22 cellular contexts compared by ENCODE assay signal in genomic region chr14:51041853-51042252, GRCh38. TPM values are rescaled to one million over a fixed set of nuclear protein-coding genes. Genes with fewer than 3 reads are reported as not detected.
DNase-seq lines count a peak whose midpoint lies in the region; TF ChIP-seq lines count a peak whose summit lies in the region.
"Had no signal": no experiment of that assay in that cellular context is flagged by ENCODE, and none has a peak within 500 bp of the region (broad histone marks: within the 10 kb centered on the region; RNA-seq: fewer than 3 reads in every experiment).

No MANE protein-coding gene starts in this region.

- H4K20me1 ChIP-seq in DOHH2 (ENCODE audit: control insufficient read depth, insufficient read depth, low read depth, low read length) (no peaks in the 10 kb centered on the region), Karpas-422 (ENCODE audit: insufficient read depth, low read depth, low read length) (no peaks in the 10 kb centered on the region), neural cell (ENCODE audit: insufficient read depth) (no peaks in the 10 kb centered on the region)
- H4K20me1 ChIP-seq: BLaER1 had no signal

- H3K79me2 ChIP-seq in DOHH2 (ENCODE audit: control insufficient read depth, low read length) (peaks cover 69% of the 10 kb centered on the region), Karpas-422 (ENCODE audit: low read length) (no peaks in the 10 kb centered on the region), neural cell (replicated peaks; ENCODE audit: insufficient read depth, low read length) (no peaks in the 10 kb centered on the region)

- H3K27me3 ChIP-seq in DOHH2 (ENCODE audit: control insufficient read depth, low read length) (no peaks in the 10 kb centered on the region), Karpas-422 (ENCODE audit: low read length) (no peaks in the 10 kb centered on the region), neural cell (ENCODE audit: insufficient read depth, low read depth, low read length) (no peaks in the 10 kb centered on the region)
- H3K27me3 ChIP-seq: BLaER1 had no signal

- TF ChIP-seq CTCF in DOHH2 (IDR thresholded peaks at IDR 0.05; ENCODE audit: low read depth, low read length, poor library complexity, severe bottlenecking) (no peak), neural cell (IDR thresholded peaks at IDR 0.05; ENCODE audit: poor library complexity, severe bottlenecking) (no peak)

- H3K9me2 ChIP-seq in DOHH2 (replicated peaks; ENCODE audit: control insufficient read depth, low read length) (no peaks in the 10 kb centered on the region), Karpas-422 (replicated peaks; ENCODE audit: insufficient read depth, low read length) (no peaks in the 10 kb centered on the region), neural cell (ENCODE audit: insufficient read depth, low read length) (no peaks in the 10 kb centered on the region)
- H3K9me2 ChIP-seq: SK-N-SH had no signal

- DNase-seq in Karpas-422 = peak; percentile 73
- DNase-seq in caudate nucleus (lab: John Stamatoyannopoulos, UW) = peak in 7 of 61 donors; percentile 7 to 44 (median 23)
- DNase-seq in HuH-7.5 (ENCODE audit: low spot score) = no peak
- DNase-seq in glomerular visceral epithelial cell (ENCODE audit: extremely low spot score) = no peak
- no peak for DNase-seq in NCI-H748 (lab: John Stamatoyannopoulos, UW; ENCODE audit: unreplicated experiment)
- DNase-seq: CD4-positive, CD25-positive, alpha-beta regulatory T cell; IMR-90; KG1; MM.1S; NCI-H1048; NCI-H1417; NCI-H1694; NCI-H2029 treated with DMSO at 0.1 percent for 48 hours; NCI-H226; NCI-H510A treated with DMSO at 0.1 percent for 48 hours; NCI-H82; NK-92 treated with Interleukin-12 subunit alpha and Interleukin-12 subunit beta, amount 100 ng/mL, for 24 hours; PC-3; SK-N-SH had no signal

- H3K9me3 ChIP-seq in DOHH2 (ENCODE audit: control insufficient read depth, insufficient read depth, low read length) (no peaks in the 10 kb centered on the region), Karpas-422 (ENCODE audit: low read length) (no peaks in the 10 kb centered on the region), neural cell (ENCODE audit: low read length) (no peaks in the 10 kb centered on the region)
- H3K9me3 ChIP-seq: BLaER1, SK-N-SH had no signal

- H3K4me1 ChIP-seq in DOHH2 (ENCODE audit: control insufficient read depth, low read length) (peaks cover 74% of the 10 kb centered on the region), Karpas-422 (ENCODE audit: low read length) (peaks cover 37% of the 10 kb centered on the region)
- H3K4me1 ChIP-seq: BLaER1 had no signal

- H3K4me2 ChIP-seq in DOHH2 (ENCODE audit: low read length) = peak overlapping the region; percentile 76
- H3K4me2 ChIP-seq in Karpas-422 (ENCODE audit: low read depth, low read length, poor library complexity, severe bottlenecking) = peak overlapping the region; percentile 46
- H3K4me2 ChIP-seq in neural cell (ENCODE audit: low read length) = peak overlapping the region; percentile 58
- H3K4me2 ChIP-seq: BLaER1, SK-N-SH had no signal

- H3K36me3 ChIP-seq in DOHH2 (ENCODE audit: control insufficient read depth, low read length) (peaks cover 9% of the 10 kb centered on the region), Karpas-422 (ENCODE audit: insufficient read depth, low read length) (no peaks in the 10 kb centered on the region), neural cell (ENCODE audit: insufficient read depth, low read length) (no peaks in the 10 kb centered on the region)
- H3K36me3 ChIP-seq: BLaER1 had no signal

- H2AFZ ChIP-seq in Karpas-422 (ENCODE audit: low read length) = no peak overlapping the region
- H2AFZ ChIP-seq in neural cell (ENCODE audit: low read depth, low read length) = no peak overlapping the region

- H3F3A ChIP-seq in DOHH2 (ENCODE audit: control insufficient read depth, insufficient read depth) = 0 out of 2 replicates have a peak, but pooled peaks cover 2% of the 10 kb centered on the region
- peaks cover 6% of the 10 kb centered on the region for H3F3A ChIP-seq in neural cell (ENCODE audit: insufficient read depth, low read length, poor library complexity, severe bottlenecking)

- no peak for TF ChIP-seq EP300 in neural cell (conservative IDR thresholded peaks at IDR 0.05; ENCODE audit: poor library complexity, severe bottlenecking)

- TF ChIP-seq RAD21 in neural cell (conservative IDR thresholded peaks at IDR 0.05) = no peak

- H3K4me3 ChIP-seq in DOHH2 (ENCODE audit: low read length) (peak overlapping the region; percentile 68), Karpas-422 (ENCODE audit: low read length) (no peak overlapping the region), neural cell (ENCODE audit: low read length) (peak overlapping the region; percentile 58)
- H3K4me3 ChIP-seq: BLaER1 had no signal

- H3K9ac ChIP-seq in Karpas-422 (ENCODE audit: low read length) (no peak overlapping the region), neural cell (ENCODE audit: low read length) (peak overlapping the region; percentile 57)
- H3K9ac ChIP-seq: BLaER1, SK-N-SH had no signal

- H3K27ac ChIP-seq in DOHH2 (ENCODE audit: low read depth, low read length) (peak overlapping the region; percentile 80), Karpas-422 (ENCODE audit: low read length) (no peak overlapping the region), caudate nucleus (ENCODE audit: low read depth, low read length) (peak overlapping the region; percentile 46), neural cell (ENCODE audit: low read length) (peak overlapping the region; percentile 88)
- H3K27ac ChIP-seq: BLaER1 had no signal

TF ChIP-seq in neural cell, 6 proteins besides CTCF, POLR2A, EP300 and RAD21:
- TF ChIP-seq EZH2 (IDR thresholded peaks at IDR 0.05; ENCODE audit: borderline replicate concordance, insufficient read depth, low read length, poor library complexity, severe bottlenecking) = no peak
- TF ChIP-seq TAF1 (IDR thresholded peaks at IDR 0.05; ENCODE audit: low read depth) = no peak
- TF ChIP-seq POLR2AphosphoS5 (IDR thresholded peaks at IDR 0.05) = no peak
- TF ChIP-seq MXI1 (conservative IDR thresholded peaks at IDR 0.05; ENCODE audit: poor library complexity, severe bottlenecking) = no peak
- TF ChIP-seq, protein P1, sequence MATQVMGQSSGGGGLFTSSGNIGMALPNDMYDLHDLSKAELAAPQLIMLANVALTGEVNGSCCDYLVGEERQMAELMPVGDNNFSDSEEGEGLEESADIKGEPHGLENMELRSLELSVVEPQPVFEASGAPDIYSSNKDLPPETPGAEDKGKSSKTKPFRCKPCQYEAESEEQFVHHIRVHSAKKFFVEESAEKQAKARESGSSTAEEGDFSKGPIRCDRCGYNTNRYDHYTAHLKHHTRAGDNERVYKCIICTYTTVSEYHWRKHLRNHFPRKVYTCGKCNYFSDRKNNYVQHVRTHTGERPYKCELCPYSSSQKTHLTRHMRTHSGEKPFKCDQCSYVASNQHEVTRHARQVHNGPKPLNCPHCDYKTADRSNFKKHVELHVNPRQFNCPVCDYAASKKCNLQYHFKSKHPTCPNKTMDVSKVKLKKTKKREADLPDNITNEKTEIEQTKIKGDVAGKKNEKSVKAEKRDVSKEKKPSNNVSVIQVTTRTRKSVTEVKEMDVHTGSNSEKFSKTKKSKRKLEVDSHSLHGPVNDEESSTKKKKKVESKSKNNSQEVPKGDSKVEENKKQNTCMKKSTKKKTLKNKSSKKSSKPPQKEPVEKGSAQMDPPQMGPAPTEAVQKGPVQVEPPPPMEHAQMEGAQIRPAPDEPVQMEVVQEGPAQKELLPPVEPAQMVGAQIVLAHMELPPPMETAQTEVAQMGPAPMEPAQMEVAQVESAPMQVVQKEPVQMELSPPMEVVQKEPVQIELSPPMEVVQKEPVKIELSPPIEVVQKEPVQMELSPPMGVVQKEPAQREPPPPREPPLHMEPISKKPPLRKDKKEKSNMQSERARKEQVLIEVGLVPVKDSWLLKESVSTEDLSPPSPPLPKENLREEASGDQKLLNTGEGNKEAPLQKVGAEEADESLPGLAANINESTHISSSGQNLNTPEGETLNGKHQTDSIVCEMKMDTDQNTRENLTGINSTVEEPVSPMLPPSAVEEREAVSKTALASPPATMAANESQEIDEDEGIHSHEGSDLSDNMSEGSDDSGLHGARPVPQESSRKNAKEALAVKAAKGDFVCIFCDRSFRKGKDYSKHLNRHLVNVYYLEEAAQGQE (IDR thresholded peaks at IDR 0.05; ENCODE audit: borderline replicate concordance) = no peak
- no peak for TF ChIP-seq SMC3 (conservative IDR thresholded peaks at IDR 0.05; ENCODE audit: poor library complexity)

RNA-seq across cellular contexts. Expression of gene TRIM9, which starts 53.1 kb away (rescaled TPM):
- total RNA-seq in Karpas-422 (2014; rRNA removed; shearing (Covaris generic); ENCODE audit: low replicate concordance) = 0.63 and 1.7 TPM in 2 replicates
- 15.9 and 18.9 TPM in 2 replicates for polyA plus RNA-seq in neural cell
- polyA minus RNA-seq in neural cell = 21.3 and 21.9 TPM in 2 replicates
